Comparison of ENCODE assay signal across 1 cellular context in genomic region chr20:37903317-37904007, GRCh38.
A peak's percentile ranks its signal among the peaks of the same experiment; 100 is the strongest.
TF ChIP-seq lines count a peak whose summit lies in the region.

No MANE protein-coding gene starts in this region.

TF ChIP-seq in HEK293, 187 proteins besides CTCF, POLR2A, EP300 and RAD21 (continued from another document):
- TF ChIP-seq, protein P1, sequence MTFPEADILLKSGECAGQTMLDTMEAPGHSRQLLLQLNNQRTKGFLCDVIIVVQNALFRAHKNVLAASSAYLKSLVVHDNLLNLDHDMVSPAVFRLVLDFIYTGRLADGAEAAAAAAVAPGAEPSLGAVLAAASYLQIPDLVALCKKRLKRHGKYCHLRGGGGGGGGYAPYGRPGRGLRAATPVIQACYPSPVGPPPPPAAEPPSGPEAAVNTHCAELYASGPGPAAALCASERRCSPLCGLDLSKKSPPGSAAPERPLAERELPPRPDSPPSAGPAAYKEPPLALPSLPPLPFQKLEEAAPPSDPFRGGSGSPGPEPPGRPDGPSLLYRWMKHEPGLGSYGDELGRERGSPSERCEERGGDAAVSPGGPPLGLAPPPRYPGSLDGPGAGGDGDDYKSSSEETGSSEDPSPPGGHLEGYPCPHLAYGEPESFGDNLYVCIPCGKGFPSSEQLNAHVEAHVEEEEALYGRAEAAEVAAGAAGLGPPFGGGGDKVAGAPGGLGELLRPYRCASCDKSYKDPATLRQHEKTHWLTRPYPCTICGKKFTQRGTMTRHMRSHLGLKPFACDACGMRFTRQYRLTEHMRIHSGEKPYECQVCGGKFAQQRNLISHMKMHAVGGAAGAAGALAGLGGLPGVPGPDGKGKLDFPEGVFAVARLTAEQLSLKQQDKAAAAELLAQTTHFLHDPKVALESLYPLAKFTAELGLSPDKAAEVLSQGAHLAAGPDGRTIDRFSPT (tag by site-specific recombination; IDR thresholded peaks at IDR 0.05), result 0 out of 2 replicates have a peak, but pooled peaks have one; percentile 28
- 0 out of 2 replicates have a peak, but pooled peaks have one; percentile 20 for TF ChIP-seq ZNF600 (tag by site-specific recombination; IDR thresholded peaks at IDR 0.05)
